Comparison of ENCODE assay signal across 30 cellular contexts in the genomic region with DNA sequence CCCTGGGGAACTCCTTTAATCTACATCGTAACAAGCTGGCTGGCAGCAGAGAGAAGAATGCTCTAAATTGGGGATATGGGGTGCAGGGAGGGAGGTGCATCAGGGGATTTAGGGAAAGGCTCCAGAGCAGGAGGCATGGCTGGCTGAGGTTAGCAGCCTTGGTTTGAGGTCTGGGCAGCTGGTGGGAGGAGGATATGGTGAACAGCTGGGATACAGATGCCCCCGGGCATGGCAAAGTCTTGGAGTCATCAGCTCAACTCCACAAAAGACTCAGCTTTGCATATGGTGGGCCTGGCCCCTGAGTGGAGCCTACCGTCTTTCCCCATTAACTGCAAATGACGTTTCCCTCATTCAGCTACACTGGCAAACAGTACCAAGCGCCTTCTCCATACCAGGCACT. TPM values are rescaled to one million over a fixed set of nuclear protein-coding genes. Genes with fewer than 3 reads are reported as not detected.
DNase-seq lines count a peak whose midpoint lies in the region; ATAC-seq and TF ChIP-seq lines count a peak whose summit lies in the region.
"Had no signal": no experiment of that assay in that cellular context is flagged by ENCODE, and none has a peak within 500 bp of the region (broad histone marks: within the 10 kb centered on the region; RNA-seq: fewer than 3 reads in every experiment).

No MANE protein-coding gene starts in this region.

- H3K9me3 ChIP-seq in RWPE2 (ENCODE audit: severe bottlenecking) (no peaks in the 10 kb centered on the region), neuronal stem cell (replicated peaks in 1 of 2; ENCODE audit: control insufficient read depth in 2 of 2, insufficient read depth in 1 of 2, low read depth in 1 of 2, low read length in 2 of 2) (peaks cover 0 to 3% of the 10 kb centered on the region in 2 donors)
- H3K9me3 ChIP-seq: ascending aorta, heart left ventricle, suprapubic skin had no signal

- H3K4me1 ChIP-seq in RWPE2 (ENCODE audit: insufficient read depth, poor library complexity, severe bottlenecking), result peaks cover 71% of the 10 kb centered on the region
- peaks cover 26 to 53% of the 10 kb centered on the region in 2 donors for H3K4me1 ChIP-seq in neuronal stem cell (ENCODE audit: control insufficient read depth in 2 of 2, insufficient read depth in 1 of 2, low read depth in 1 of 2, low read length in 2 of 2)
- H3K4me1 ChIP-seq: ascending aorta had no signal

- H3K36me3 ChIP-seq in RWPE2 (ENCODE audit: low read depth) (no peaks in the 10 kb centered on the region), neuronal stem cell (replicated peaks in 1 of 2; ENCODE audit: control insufficient read depth in 2 of 2, insufficient read depth in 2 of 2, low read length in 2 of 2) (no peaks in the 10 kb centered on the region)
- H3K36me3 ChIP-seq: ascending aorta, heart left ventricle, suprapubic skin had no signal

- H3K4ac ChIP-seq in neuronal stem cell (ENCODE audit: low read length), result no peak overlapping the region

- no peak overlapping the region for H2BK120ac ChIP-seq in neuronal stem cell (ENCODE audit: low read depth, low read length)

- no peak overlapping the region for H2BK15ac ChIP-seq in neuronal stem cell (ENCODE audit: low read length)

- peak overlapping the region; percentile 25 for H3K4me3 Mint-ChIP-seq in glutamatergic neuron (ENCODE audit: unreplicated experiment)
- H3K4me3 Mint-ChIP-seq: activated naive CD8-positive, alpha-beta T cell treated with anti-CD3 and anti-CD28 coated beads, Interleukin-2, amount 10 ng/mL, durations not matched to agents 7 days and 5 days; activated T-cell treated with anti-CD3 and anti-CD28 coated beads, Interleukin-2, amount 50 U/mL, for 24 hours; nephron had no signal

- H2BK12ac ChIP-seq in neuronal stem cell (ENCODE audit: low read length), result no peak overlapping the region

- no peak overlapping the region for H3K14ac ChIP-seq in neuronal stem cell (ENCODE audit: low read length)

- no peak overlapping the region for H3K4me3 ChIP-seq in RWPE2 (ENCODE audit: severe bottlenecking)
- no peak overlapping the region for H3K4me3 ChIP-seq in neuronal stem cell (ENCODE audit: low read length in 2 of 2)
- H3K4me3 ChIP-seq: ascending aorta, coronary artery, heart left ventricle, smooth muscle cell, suprapubic skin had no signal

- H2BK5ac ChIP-seq in neuronal stem cell (ENCODE audit: low read length), result no peak overlapping the region

- no CpG with 5 or more reads among the region's 5 CpGs for WGBS in neuronal stem cell (ENCODE audit: extremely low coverage in 2 of 2, insufficient read length in 2 of 2, insufficient replicate concordance in 1 of 2), 2 donors

- H2AK5ac ChIP-seq in neuronal stem cell (ENCODE audit: low read depth, low read length), result no peak overlapping the region

- DNase-seq in DMS 273 (lab: John Stamatoyannopoulos, UW; ENCODE audit: unreplicated experiment), result peak; percentile 47
- DNase-seq in DMS 273 treated with DMSO at 0.1 percent for 48 hours (lab: John Stamatoyannopoulos, UW), result no peak
- no peak for DNase-seq in RWPE2 (ENCODE audit: low spot score)
- no peak for DNase-seq in glutamatergic neuron
- no peak for DNase-seq in neuronal stem cell (ENCODE audit: low spot score)
- no peak for DNase-seq in COR-L47 (lab: John Stamatoyannopoulos, UW)
- DNase-seq in NCI-H128 (lab: John Stamatoyannopoulos, UW; ENCODE audit: unreplicated experiment), result no peak
- DNase-seq in activated naive CD4-positive, alpha-beta T cell (lab: John Stamatoyannopoulos, UW), result no peak
- DNase-seq: activated CD4-positive, CD25-positive, alpha-beta regulatory T cell; activated gamma-delta T cell; activated naive CD8-positive, alpha-beta T cell treated with anti-CD3 and anti-CD28 coated beads, Interleukin-2, amount 10 ng/mL, durations not matched to agents 7 days and 5 days; activated T-cell treated with anti-CD3 and anti-CD28 coated beads, Interleukin-2, amount 50 U/mL, for 24 hours; C1 segment of cervical spinal cord; caudate nucleus; DMS79; effector CD8-positive, alpha-beta T cell; foreskin fibroblast; GF-D8; H7; heart left ventricle; kidney glomerular epithelial cell; NCI-H1417 treated with DMSO at 0.1 percent for 48 hours; NCI-H2029 treated with DMSO at 0.1 percent for 48 hours; stimulated activated naive CD4-positive, alpha-beta T cell treated with Interleukin-2 at 50 U/mL for 16 hours had no signal

- no peak overlapping the region for H4K91ac ChIP-seq in neuronal stem cell (ENCODE audit: low read depth, low read length, poor library complexity)

- no peak overlapping the region for H3K23ac ChIP-seq in neuronal stem cell (ENCODE audit: low read depth, low read length, poor library complexity)

- no peak overlapping the region for H2AFZ ChIP-seq in neuronal stem cell (ENCODE audit: low read length)

- H3K4me1 Mint-ChIP-seq in glutamatergic neuron (ENCODE audit: low read depth, unreplicated experiment), result peaks cover 59% of the 10 kb centered on the region
- H3K4me1 Mint-ChIP-seq: activated naive CD8-positive, alpha-beta T cell treated with anti-CD3 and anti-CD28 coated beads, Interleukin-2, amount 10 ng/mL, durations not matched to agents 7 days and 5 days had no signal

- H3K4me2 ChIP-seq in neuronal stem cell (ENCODE audit: insufficient read depth, low read length, poor library complexity, severe bottlenecking), result no peak overlapping the region
- H3K4me2 ChIP-seq: smooth muscle cell had no signal

- H3K36me3 Mint-ChIP-seq in glutamatergic neuron (ENCODE audit: unreplicated experiment), result no peaks in the 10 kb centered on the region
- H3K36me3 Mint-ChIP-seq: activated naive CD8-positive, alpha-beta T cell treated with anti-CD3 and anti-CD28 coated beads, Interleukin-2, amount 10 ng/mL, durations not matched to agents 7 days and 5 days had no signal

- H3K9me3 Mint-ChIP-seq in glutamatergic neuron (ENCODE audit: unreplicated experiment), result peaks cover 5% of the 10 kb centered on the region
- H3K9me3 Mint-ChIP-seq: activated naive CD8-positive, alpha-beta T cell treated with anti-CD3 and anti-CD28 coated beads, Interleukin-2, amount 10 ng/mL, durations not matched to agents 7 days and 5 days; activated T-cell treated with anti-CD3 and anti-CD28 coated beads, Interleukin-2, amount 50 U/mL, for 24 hours; nephron had no signal

- H3K27ac ChIP-seq in RWPE2 (ENCODE audit: poor library complexity, severe bottlenecking), result peak overlapping the region; percentile 66
- H3K27ac ChIP-seq in neuronal stem cell (replicated peaks; ENCODE audit: low read length), result no peak overlapping the region
- H3K27ac ChIP-seq: 22Rv1, ascending aorta, coronary artery, heart left ventricle, suprapubic skin had no signal

- H3K27ac Mint-ChIP-seq in glutamatergic neuron (ENCODE audit: unreplicated experiment), result peak overlapping the region; percentile 72
- H3K27ac Mint-ChIP-seq: activated naive CD8-positive, alpha-beta T cell treated with anti-CD3 and anti-CD28 coated beads, Interleukin-2, amount 10 ng/mL, durations not matched to agents 7 days and 5 days; activated T-cell treated with anti-CD3 and anti-CD28 coated beads, Interleukin-2, amount 50 U/mL, for 24 hours; nephron had no signal

- peak overlapping the region; percentile 0 for H3K18ac ChIP-seq in neuronal stem cell (ENCODE audit: low read length)

- no peak overlapping the region for H3K9ac ChIP-seq in neuronal stem cell (ENCODE audit: low read depth, low read length, poor library complexity)

- peaks cover 14% of the 10 kb centered on the region for H3K27me3 Mint-ChIP-seq in glutamatergic neuron (ENCODE audit: unreplicated experiment)

- ATAC-seq in RWPE2 (ENCODE audit: low read depth), result no peak
- ATAC-seq: heart left ventricle had no signal

- no peak for TF ChIP-seq CTCF in RWPE2 (IDR thresholded peaks at IDR 0.05; ENCODE audit: poor library complexity, severe bottlenecking)
- TF ChIP-seq CTCF in glutamatergic neuron (IDR thresholded peaks at IDR 0.05; ENCODE audit: partially characterized antibody, unreplicated experiment), result no peak

- H3K27me3 ChIP-seq in RWPE2 (ENCODE audit: insufficient read depth, poor library complexity, severe bottlenecking) (no peaks in the 10 kb centered on the region), neuronal stem cell (ENCODE audit: control insufficient read depth in 3 of 3, insufficient read depth in 3 of 3, low read depth in 1 of 3, low read length in 3 of 3) (peaks cover 6 to 42% (median 9%) of the 10 kb centered on the region in 3 experiments)

- H3K79me1 ChIP-seq in neuronal stem cell (ENCODE audit: low read depth, low read length), result no peaks in the 10 kb centered on the region

- H4K8ac ChIP-seq in neuronal stem cell (ENCODE audit: low read depth, low read length), result no peak overlapping the region

RNA-seq across cellular contexts. Expression of gene FAM83F, which starts 5.4 kb away (rescaled TPM):
- total RNA-seq in glutamatergic neuron (ENCODE audit: unreplicated experiment), result 1.1 TPM
- polyA plus RNA-seq in neuronal stem cell (2013, experiment 1 of 2), result 0.03 TPM
- 0.04 TPM for polyA plus RNA-seq in neuronal stem cell (2013, experiment 2 of 2)
- total RNA-seq: ascending aorta had no signal

RNA-seq across cellular contexts. Expression of gene TMA7B, which starts 40.0 kb away (rescaled TPM):
- not detected for total RNA-seq in glutamatergic neuron (ENCODE audit: unreplicated experiment)
- polyA plus RNA-seq in neuronal stem cell (2013, experiment 1 of 2), result not detected
- not detected for polyA plus RNA-seq in neuronal stem cell (2013, experiment 2 of 2)
- total RNA-seq: ascending aorta, H7, smooth muscle cell had no signal
- polyA plus RNA-seq: heart left ventricle, smooth muscle cell had no signal
